ENCODE assay signal across 9 cellular contexts in the genomic region with DNA sequence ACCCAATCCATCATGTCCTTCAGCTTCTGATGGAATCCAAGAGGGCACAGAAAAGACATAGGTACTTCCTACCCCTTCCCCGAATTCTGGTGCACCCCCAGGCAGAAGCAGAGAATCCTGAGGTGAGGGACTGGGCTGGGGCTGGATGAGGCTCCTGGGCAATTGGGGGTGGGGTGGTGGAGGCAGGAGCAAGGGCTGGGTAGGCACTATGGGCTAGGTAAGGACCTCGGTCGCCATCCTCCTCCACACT. TPM values are rescaled to one million over a fixed set of nuclear protein-coding genes. Genes with fewer than 3 reads are reported as not detected.
DNase-seq lines count a peak whose midpoint lies in the region; ATAC-seq and TF ChIP-seq lines count a peak whose summit lies in the region.
"Had no signal": no experiment of that assay in that cellular context is flagged by ENCODE, and none has a peak within 500 bp of the region (broad histone marks: within the 10 kb centered on the region; RNA-seq: fewer than 3 reads in every experiment).

No MANE protein-coding gene starts in this region.

- H3K36me3 ChIP-seq in left ventricle myocardium inferior (no peaks in the 10 kb centered on the region), lower lobe of right lung (no peaks in the 10 kb centered on the region), upper lobe of left lung (no peaks in the 10 kb centered on the region)

- H3K4me3 Mint-ChIP-seq in activated T-helper 1 cell treated with anti-CD3 and anti-CD28 coated beads, Interleukin-12 subunit alpha, Interleukin-12 subunit beta, Interleukin-2, Interleukin-4 antibody, amounts not matched to agents 30 ng/mL and 10 ng/mL and 1 ng/mL, durations not matched to agents 14 hours and 24 hours and 36 hours = peak overlapping the region; percentile 82

- H3K27me3 Mint-ChIP-seq in activated T-helper 1 cell treated with anti-CD3 and anti-CD28 coated beads, Interleukin-12 subunit alpha, Interleukin-12 subunit beta, Interleukin-2, Interleukin-4 antibody, amounts not matched to agents 30 ng/mL and 10 ng/mL and 1 ng/mL, durations not matched to agents 14 hours and 24 hours and 36 hours (ENCODE audit: insufficient read depth) = peaks cover 10% of the 10 kb centered on the region

- no peak for TF ChIP-seq CTCF in left ventricle myocardium inferior (IDR thresholded peaks at IDR 0.05; ENCODE audit: borderline replicate concordance)
- TF ChIP-seq CTCF in lower lobe of right lung (IDR thresholded peaks at IDR 0.05) = no peak
- no peak for TF ChIP-seq CTCF in upper lobe of left lung (IDR thresholded peaks at IDR 0.05)

- ATAC-seq in right cardiac atrium = no peak
- no peak for ATAC-seq in lower lobe of right lung
- no peak for ATAC-seq in upper lobe of left lung (ENCODE audit: low FRiP score in 2 of 2)
- ATAC-seq in GM18519 (IDR thresholded peaks at IDR 0.05; ENCODE audit: low FRiP score, unreplicated experiment) = no peak

- TF ChIP-seq POLR2A in upper lobe of left lung (IDR thresholded peaks at IDR 0.05) = no peak

- WGBS in right cardiac atrium = 30% methylated on average over 3 of the region's 3 CpGs
- WGBS in upper lobe of left lung, 2 donors = 8 to 9% methylated on average over 3 of the region's 3 CpGs

- peak overlapping the region; percentile 93 for H3K27ac Mint-ChIP-seq in activated T-helper 1 cell treated with anti-CD3 and anti-CD28 coated beads, Interleukin-12 subunit alpha, Interleukin-12 subunit beta, Interleukin-2, Interleukin-4 antibody, amounts not matched to agents 30 ng/mL and 10 ng/mL and 1 ng/mL, durations not matched to agents 14 hours and 24 hours and 36 hours

- no peak for TF ChIP-seq EP300 in upper lobe of left lung (IDR thresholded peaks at IDR 0.05)

- H3K9me3 ChIP-seq in left ventricle myocardium inferior (replicated peaks) (no peaks in the 10 kb centered on the region), right cardiac atrium (ENCODE audit: control insufficient read depth, low read length) (no peaks in the 10 kb centered on the region), lower lobe of right lung (no peaks in the 10 kb centered on the region), upper lobe of left lung (peaks cover 0 to 3% (median 0%) of the 10 kb centered on the region in 4 donors)

- H3K4me3 ChIP-seq in left ventricle myocardium inferior (peak overlapping the region; percentile 69), right cardiac atrium (ENCODE audit: low read length) (no peak overlapping the region), lower lobe of right lung (peak overlapping the region; percentile 60), upper lobe of left lung (peak overlapping the region in 3 of 4 donors; percentile 40 to 50 (median 49))
- H3K4me3 ChIP-seq: SK-N-MC had no signal

- DNase-seq in left ventricle myocardium inferior (no peak), right cardiac atrium (no peak), lower lobe of right lung (peak; percentile 42), upper lobe of left lung (no peak), NCI-H2029 treated with DMSO at 0.1 percent for 48 hours (lab: John Stamatoyannopoulos, UW) (no peak), A172 (ENCODE audit: low spot score) (no peak)
- no peak for DNase-seq in activated T-helper 1 cell treated with anti-CD3 and anti-CD28 coated beads, Interleukin-12 subunit alpha, Interleukin-12 subunit beta, Interleukin-2, Interleukin-4 antibody, amounts not matched to agents 30 ng/mL and 10 ng/mL and 1 ng/mL, durations not matched to agents 14 hours and 24 hours and 36 hours (ENCODE audit: low spot score)

- peaks cover 48% of the 10 kb centered on the region for H3K4me1 ChIP-seq in left ventricle myocardium inferior
- H3K4me1 ChIP-seq in right cardiac atrium (ENCODE audit: control insufficient read depth, insufficient read depth, low read length) = peaks cover 1% of the 10 kb centered on the region
- H3K4me1 ChIP-seq in lower lobe of right lung = peaks cover 29% of the 10 kb centered on the region
- peaks cover 43 to 63% (median 49%) of the 10 kb centered on the region in 4 donors for H3K4me1 ChIP-seq in upper lobe of left lung

- peak overlapping the region; percentile 78 for H3K27ac ChIP-seq in left ventricle myocardium inferior (replicated peaks)
- no peak overlapping the region for H3K27ac ChIP-seq in right cardiac atrium (ENCODE audit: low read length)
- H3K27ac ChIP-seq in lower lobe of right lung = peak overlapping the region; percentile 82
- peak overlapping the region; percentile 72 to 86 (median 82) for H3K27ac ChIP-seq in upper lobe of left lung
- H3K27ac ChIP-seq: SK-N-MC had no signal

- intact Hi-C loops in left ventricle myocardium inferior (cut with micrococcal nuclease) = no loop called here
- intact Hi-C loops in right cardiac atrium (cut with DNase I) = no loop called here
- intact Hi-C loops in activated T-helper 1 cell treated with anti-CD3 and anti-CD28 coated beads, Interleukin-12 subunit alpha, Interleukin-12 subunit beta, Interleukin-2, Interleukin-4 antibody, amounts not matched to agents 30 ng/mL and 10 ng/mL and 1 ng/mL, durations not matched to agents 14 hours and 24 hours and 36 hours (cut with micrococcal nuclease) = loop anchor here (2.0 kb wide), 1 partner anchor 15 kb away; no protein-coding TSS in a partner anchor
- intact Hi-C loops in lower lobe of right lung (cut with DNase I) = no loop called here

- peaks cover 70% of the 10 kb centered on the region for H3K4me1 Mint-ChIP-seq in activated T-helper 1 cell treated with anti-CD3 and anti-CD28 coated beads, Interleukin-12 subunit alpha, Interleukin-12 subunit beta, Interleukin-2, Interleukin-4 antibody, amounts not matched to agents 30 ng/mL and 10 ng/mL and 1 ng/mL, durations not matched to agents 14 hours and 24 hours and 36 hours (ENCODE audit: low read depth)

- peaks cover 4% of the 10 kb centered on the region for H3K9me3 Mint-ChIP-seq in activated T-helper 1 cell treated with anti-CD3 and anti-CD28 coated beads, Interleukin-12 subunit alpha, Interleukin-12 subunit beta, Interleukin-2, Interleukin-4 antibody, amounts not matched to agents 30 ng/mL and 10 ng/mL and 1 ng/mL, durations not matched to agents 14 hours and 24 hours and 36 hours

- H3K27me3 ChIP-seq in left ventricle myocardium inferior (ENCODE audit: low read depth) (peaks cover 77% of the 10 kb centered on the region), right cardiac atrium (ENCODE audit: control insufficient read depth, insufficient read depth) (no peaks in the 10 kb centered on the region), lower lobe of right lung (ENCODE audit: low read depth) (peaks cover 20% of the 10 kb centered on the region), upper lobe of left lung (peaks cover 0 to 26% (median 3%) of the 10 kb centered on the region in 4 donors)

- H3K36me3 Mint-ChIP-seq in activated T-helper 1 cell treated with anti-CD3 and anti-CD28 coated beads, Interleukin-12 subunit alpha, Interleukin-12 subunit beta, Interleukin-2, Interleukin-4 antibody, amounts not matched to agents 30 ng/mL and 10 ng/mL and 1 ng/mL, durations not matched to agents 14 hours and 24 hours and 36 hours (ENCODE audit: low read depth) = peaks cover 9% of the 10 kb centered on the region

RNA-seq across cellular contexts. Expression of a gene that starts 2.8 kb away (rescaled TPM):
- total RNA-seq in left ventricle myocardium inferior = 2.6 TPM
- total RNA-seq in right cardiac atrium = 1 to 10 TPM; 3.0 to 6.1 (median 4.9) TPM
- polyA plus RNA-seq in right cardiac atrium = 3.3 TPM
- 23.7 and 24.0 TPM in 2 replicates for total RNA-seq in activated T-helper 1 cell treated with anti-CD3 and anti-CD28 coated beads, Interleukin-12 subunit alpha, Interleukin-12 subunit beta, Interleukin-2, Interleukin-4 antibody, amounts not matched to agents 30 ng/mL and 10 ng/mL and 1 ng/mL, durations not matched to agents 14 hours and 24 hours and 36 hours
- total RNA-seq in lower lobe of right lung = 11.1 TPM
- total RNA-seq in upper lobe of left lung = 10 to 100 TPM in 4 of 6 donors, 1 to 10 TPM in 2; 3.8 to 15.7 (median 12.2) TPM
- 0.22 TPM in 1 of 2 replicates, not detected in the other for total RNA-seq in A172 (2014; rRNA removed; shearing (Covaris generic))

RNA-seq across cellular contexts. Expression of a gene that starts 33.5 kb away (rescaled TPM):
- total RNA-seq in left ventricle myocardium inferior = 0.05 TPM
- under 1 TPM in 3 of 4 donors, not detected in 1; 0.43 to 0.84 (median 0.56) TPM for total RNA-seq in right cardiac atrium
- 0.72 TPM for polyA plus RNA-seq in right cardiac atrium
- total RNA-seq in activated T-helper 1 cell treated with anti-CD3 and anti-CD28 coated beads, Interleukin-12 subunit alpha, Interleukin-12 subunit beta, Interleukin-2, Interleukin-4 antibody, amounts not matched to agents 30 ng/mL and 10 ng/mL and 1 ng/mL, durations not matched to agents 14 hours and 24 hours and 36 hours = 15.8 and 16.4 TPM in 2 replicates
- total RNA-seq in lower lobe of right lung = 1,633 TPM
- 1,000 to 10,000 TPM; 1,043 to 3,140 (median 1,660) TPM for total RNA-seq in upper lobe of left lung
- 0.07 and 0.16 TPM in 2 replicates for total RNA-seq in A172 (2014; rRNA removed; shearing (Covaris generic))

RNA-seq across cellular contexts. Expression of a gene that starts 44.3 kb away (rescaled TPM):
- total RNA-seq in left ventricle myocardium inferior = 71.6 TPM
- 10 to 100 TPM; 68.3 to 74.5 (median 70.2) TPM for total RNA-seq in right cardiac atrium
- 80.9 TPM for polyA plus RNA-seq in right cardiac atrium
- 84.3 and 84.8 TPM in 2 replicates for total RNA-seq in activated T-helper 1 cell treated with anti-CD3 and anti-CD28 coated beads, Interleukin-12 subunit alpha, Interleukin-12 subunit beta, Interleukin-2, Interleukin-4 antibody, amounts not matched to agents 30 ng/mL and 10 ng/mL and 1 ng/mL, durations not matched to agents 14 hours and 24 hours and 36 hours
- 100 TPM for total RNA-seq in lower lobe of right lung
- total RNA-seq in upper lobe of left lung = 100 to 1,000 TPM in 4 of 6 donors, 10 to 100 TPM in 2; 98.3 to 170 (median 123) TPM
- total RNA-seq in A172 (2014; rRNA removed; shearing (Covaris generic)) = 96.8 and 97.3 TPM in 2 replicates

RNA-seq across cellular contexts. Expression of a gene that starts 52.2 kb away (rescaled TPM):
- total RNA-seq in left ventricle myocardium inferior (10.8 TPM), right cardiac atrium (10 to 100 TPM in 3 of 4 donors, 1 to 10 TPM in 1; 9.0 to 12.5 (median 11.6) TPM), lower lobe of right lung (35.1 TPM), upper lobe of left lung (10 to 100 TPM; 20.5 to 66.0 (median 44.0) TPM)
- polyA plus RNA-seq in right cardiac atrium = 8.7 TPM
- 171 and 178 TPM in 2 replicates for total RNA-seq in activated T-helper 1 cell treated with anti-CD3 and anti-CD28 coated beads, Interleukin-12 subunit alpha, Interleukin-12 subunit beta, Interleukin-2, Interleukin-4 antibody, amounts not matched to agents 30 ng/mL and 10 ng/mL and 1 ng/mL, durations not matched to agents 14 hours and 24 hours and 36 hours
- total RNA-seq in A172 (2014; rRNA removed; shearing (Covaris generic)) = 57.5 and 79.9 TPM in 2 replicates

Comparison
In these comparisons a context has a peak if more than half of its experiments do, and no peak if none do; other contexts are left out.
1. RNA of a gene that starts 33.5 kb away (total RNA-seq): 1,043 to 3,140 TPM in upper lobe of left lung and 1,633 TPM in lower lobe of right lung (single experiment); 15.8 to 16.4 TPM in activated T-helper 1 cell treated with anti-CD3 and anti-CD28 coated beads, Interleukin-12 subunit alpha, Interleukin-12 subunit beta, Interleukin-2, Interleukin-4 antibody, amounts not matched to agents 30 ng/mL and 10 ng/mL and 1 ng/mL, durations not matched to agents 14 hours and 24 hours and 36 hours, 0.43 to 0.84 TPM in right cardiac atrium, 0.07 to 0.16 TPM in A172 and 0.05 TPM in left ventricle myocardium inferior (single experiment); every median in the first group is over 10 times any median in the second.